9 cellular contexts compared by ENCODE assay signal in the genomic region with DNA sequence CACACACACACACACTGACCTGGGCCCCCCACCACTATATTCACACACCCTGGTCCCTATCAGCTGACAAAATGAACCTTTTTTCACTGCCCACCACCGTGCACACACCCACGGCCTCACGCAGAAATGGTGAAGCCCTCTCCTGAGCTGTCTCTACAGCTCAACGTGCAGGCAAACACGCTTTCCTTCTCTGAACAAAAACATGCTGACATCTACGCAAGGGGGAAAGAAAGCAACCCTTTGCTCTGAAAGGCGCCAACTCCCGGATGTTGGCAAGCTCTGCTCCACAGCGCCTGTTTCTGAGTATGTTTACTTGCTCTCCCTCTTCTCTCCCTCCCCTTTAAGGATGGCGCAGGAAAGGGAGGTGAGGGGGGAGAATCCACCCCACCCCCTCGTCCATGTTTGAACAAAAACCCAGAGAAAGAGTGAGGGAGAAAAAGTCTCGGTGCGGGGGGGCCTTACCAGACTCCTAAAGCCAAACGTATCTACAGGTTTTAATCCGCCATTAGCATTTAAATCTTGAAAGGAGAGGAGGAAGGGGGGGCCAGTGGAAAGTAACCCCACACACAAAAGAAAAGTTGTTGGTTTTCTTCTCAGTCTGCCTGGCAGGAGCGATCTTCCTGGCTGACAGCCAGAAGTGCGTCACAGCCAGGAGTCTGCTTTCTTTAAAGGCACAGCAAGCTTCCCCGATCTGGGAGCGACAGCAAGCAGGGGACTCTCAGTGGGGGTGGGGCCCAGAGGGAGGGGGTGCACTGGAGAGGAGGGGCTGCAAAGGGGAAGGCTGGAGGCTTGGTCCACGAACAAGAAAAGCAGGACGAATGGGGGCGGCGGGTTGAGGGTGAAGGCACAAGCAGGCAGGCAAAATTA. TPM values are rescaled to one million over a fixed set of nuclear protein-coding genes. Genes with fewer than 3 reads are reported as not detected.
DNase-seq lines count a peak whose midpoint lies in the region; ATAC-seq and TF ChIP-seq lines count a peak whose summit lies in the region.
"Had no signal": no experiment of that assay in that cellular context is flagged by ENCODE, and none has a peak within 500 bp of the region (broad histone marks: within the 10 kb centered on the region; RNA-seq: fewer than 3 reads in every experiment).

No MANE protein-coding gene starts in this region.

- H3K9ac ChIP-seq in HUES6 (ENCODE audit: low read length), result peak overlapping the region; percentile 58

- BruUV-seq in Calu3 (replicated peaks; lab: Mats Ljungman, UMichigan), result TSS peak; percentile 82

- peaks cover 4% of the 10 kb centered on the region; the same call in 1 of the 2 replicates for H3K36me3 ChIP-seq in HUES6 (ENCODE audit: control insufficient read depth, insufficient read depth, low read length)

- no peaks in the 10 kb centered on the region for H3K27me3 ChIP-seq in HUES6 (ENCODE audit: control insufficient read depth, insufficient read depth, low read length)

- no peak overlapping the region for H3K4me3 Mint-ChIP-seq in Calu3 (ENCODE audit: low read depth, unreplicated experiment)
- H3K4me3 Mint-ChIP-seq in natural killer cell, result no peak overlapping the region
- H3K4me3 Mint-ChIP-seq in stimulated activated memory B cell treated with anti-CD40 and anti-IgM and Interleukin-4, amounts not matched to agents 10 μg/mL and 1 μg/mL and 100 μg/mL, for 72 hours, result no peak overlapping the region
- H3K4me3 Mint-ChIP-seq: activated naive CD8-positive, alpha-beta T cell had no signal

- no peaks in the 10 kb centered on the region for H3K9me3 ChIP-seq in HUES6 (ENCODE audit: control insufficient read depth, insufficient read depth, low read depth, low read length)

- H3K27me3 Mint-ChIP-seq in Calu3 (ENCODE audit: unreplicated experiment) (no peaks in the 10 kb centered on the region), natural killer cell (ENCODE audit: low read depth in 2 of 2) (no peaks in the 10 kb centered on the region)
- no peaks in the 10 kb centered on the region for H3K27me3 Mint-ChIP-seq in stimulated activated memory B cell treated with anti-CD40 and anti-IgM and Interleukin-4, amounts not matched to agents 10 μg/mL and 1 μg/mL and 100 μg/mL, for 72 hours
- H3K27me3 Mint-ChIP-seq: activated naive CD8-positive, alpha-beta T cell had no signal

- H3K9me3 Mint-ChIP-seq in Calu3 (ENCODE audit: low read depth, unreplicated experiment) (no peaks in the 10 kb centered on the region), natural killer cell (no peaks in the 10 kb centered on the region)
- H3K9me3 Mint-ChIP-seq in stimulated activated memory B cell treated with anti-CD40 and anti-IgM and Interleukin-4, amounts not matched to agents 10 μg/mL and 1 μg/mL and 100 μg/mL, for 72 hours, result no peaks in the 10 kb centered on the region

- intact Hi-C loops in Calu3 (cut with micrococcal nuclease; ENCODE audit: unreplicated experiment), result loop anchor here (5.0 kb wide), 1 partner anchor 37 kb away; no protein-coding TSS in a partner anchor
- intact Hi-C loops in natural killer cell (cut with micrococcal nuclease), result loop anchor here (1.0 to 2.0 kb wide), 2 partner anchors 40 to 72 kb away; partner anchors contain the start of genes ANAPC15, LRRC51 and NUMA1

- DNase-seq in Calu3 (peak; percentile 86), RKO (ENCODE audit: low spot score) (peak; percentile 75), fibroblast of the conjunctiva (ENCODE audit: low read depth) (peak; percentile 92), natural killer cell (peak; percentile 61)
- peak; percentile 62 for DNase-seq in activated T-helper 9 cell treated with anti-CD3 and anti-CD28 coated beads, Interleukin-2, amount 50 U/mL, for 16 hours (ENCODE audit: low read depth)

- peaks cover 38% of the 10 kb centered on the region for H3K4me1 ChIP-seq in HUES6 (ENCODE audit: control insufficient read depth, insufficient read depth, low read length)

- no peak overlapping the region for H3K27ac Mint-ChIP-seq in Calu3 (ENCODE audit: unreplicated experiment)
- H3K27ac Mint-ChIP-seq in natural killer cell, result no peak overlapping the region
- H3K27ac Mint-ChIP-seq in stimulated activated memory B cell treated with anti-CD40 and anti-IgM and Interleukin-4, amounts not matched to agents 10 μg/mL and 1 μg/mL and 100 μg/mL, for 72 hours, result no peak overlapping the region
- H3K27ac Mint-ChIP-seq: activated naive CD8-positive, alpha-beta T cell had no signal

- H3K27ac ChIP-seq in HUES6 (ENCODE audit: low read depth, low read length), result peak overlapping the region; percentile 67

- H3K4me3 ChIP-seq in HUES6 (ENCODE audit: low read depth, low read length), result peak overlapping the region; percentile 66

- CTCF ChIA-PET in Calu3 (lab: Charles Lee), result interaction anchor here (0.6 to 1.8 kb wide), 7 partner anchors 16 to 143 kb away, joined by 3 to 14 read pairs (median 4); no protein-coding TSS in a partner anchor

- peaks cover 27% of the 10 kb centered on the region for H3K4me1 Mint-ChIP-seq in Calu3 (ENCODE audit: low read depth, unreplicated experiment)
- H3K4me1 Mint-ChIP-seq in natural killer cell, result peaks cover 13 to 37% of the 10 kb centered on the region in 2 donors
- H3K4me1 Mint-ChIP-seq in stimulated activated memory B cell treated with anti-CD40 and anti-IgM and Interleukin-4, amounts not matched to agents 10 μg/mL and 1 μg/mL and 100 μg/mL, for 72 hours, result peaks cover 32% of the 10 kb centered on the region

- peaks cover 8% of the 10 kb centered on the region for H3K36me3 Mint-ChIP-seq in Calu3 (ENCODE audit: insufficient read depth, unreplicated experiment)
- H3K36me3 Mint-ChIP-seq in natural killer cell, result no peaks in the 10 kb centered on the region
- H3K36me3 Mint-ChIP-seq in stimulated activated memory B cell treated with anti-CD40 and anti-IgM and Interleukin-4, amounts not matched to agents 10 μg/mL and 1 μg/mL and 100 μg/mL, for 72 hours, result peaks cover 2% of the 10 kb centered on the region

- TF ChIP-seq CTCF in Calu3 (IDR thresholded peaks at IDR 0.05; ENCODE audit: unreplicated experiment) (no peak), natural killer cell (IDR thresholded peaks at IDR 0.05) (no peak)

- ATAC-seq in natural killer cell, result peak; percentile 51 to 69 (median 64)
- ATAC-seq in stimulated activated memory B cell treated with anti-CD40 and anti-IgM and Interleukin-4, amounts not matched to agents 10 μg/mL and 1 μg/mL and 100 μg/mL, for 72 hours, result peak; percentile 72
- ATAC-seq in GM19324 (IDR thresholded peaks at IDR 0.05; ENCODE audit: low FRiP score, unreplicated experiment), result no peak

RNA-seq across cellular contexts. Expression of gene NUMA1, which starts 39.6 kb away (rescaled TPM):
- total RNA-seq in Calu3 (2022) (140 and 146 TPM in 2 replicates), natural killer cell (100 to 1,000 TPM; 261 to 290 (median 262) TPM)

RNA-seq across cellular contexts. Expression of gene LRRC51, which starts 39.9 kb away (rescaled TPM):
- total RNA-seq in Calu3 (2022), result 8.5 and 11.0 TPM in 2 replicates
- total RNA-seq in natural killer cell, result 1 to 10 TPM; 2.0 to 3.1 (median 2.5) TPM

RNA-seq across cellular contexts. Expression of gene IL18BP, which starts 42.0 kb away (rescaled TPM):
- total RNA-seq in Calu3 (2022), result 12.4 and 13.2 TPM in 2 replicates
- total RNA-seq in natural killer cell, result 10 to 100 TPM; 23.1 to 35.5 (median 27.2) TPM
